ENCODE assay signal across 2 cellular contexts in genomic region chr5:98955471-98955870, GRCh38. TPM values are rescaled to one million over a fixed set of nuclear protein-coding genes. Genes with fewer than 3 reads are reported as not detected.
DNase-seq lines count a peak whose midpoint lies in the region; ATAC-seq, FAIRE-seq and TF ChIP-seq lines count a peak whose summit lies in the region.
"Not testable (repeated sequence)": the region's sequence is repeated elsewhere in the genome, so short reads cannot be mapped to it uniquely, and the experiment has no call there.

No MANE protein-coding gene starts in this region.

- not testable (repeated sequence) for H3K27ac ChIP-seq in HEK293 (ENCODE audit: extremely low read depth, low read depth, low read length); K562 (ENCODE audit: extremely low read depth, low read depth, low read length)

- not testable (repeated sequence) for TF ChIP-seq POLR2A in K562 (conservative IDR thresholded peaks at IDR 0.05)

- not testable (repeated sequence) for H3K9me3 ChIP-seq in HEK293 (ENCODE audit: control insufficient read depth, insufficient read depth, low read depth, low read length); K562 (replicated peaks; ENCODE audit: control insufficient read depth, insufficient read depth, low read depth, low read length)

- ATAC-seq in K562: not testable (repeated sequence)

- not testable (repeated sequence) for H3K4me3 ChIP-seq in HEK293 (ENCODE audit: low read depth, low read length); K562

- not testable (repeated sequence) for H3K4me1 ChIP-seq in HEK293 (ENCODE audit: control insufficient read depth, insufficient read depth, low read length)
- peaks cover 7 to 30% of the 10 kb centered on the region in 2 experiments; a peak in 3 of 5 replicates for H3K4me1 ChIP-seq in K562 (replicated peaks in 1 of 2; ENCODE audit: control insufficient read depth in 2 of 2, insufficient read depth in 2 of 2, low read length in 2 of 2)

- not testable (repeated sequence) for H3K9ac ChIP-seq in K562 (ENCODE audit: insufficient read depth in 1 of 2, low read depth in 2 of 2, low read length in 2 of 2)

- DNase-seq in K562 (ENCODE audit: extremely low read depth in 1 of 4, low spot score in 3 of 4): not testable (repeated sequence)

- FAIRE-seq in K562 (lab: Jason Lieb, UNC): not testable (repeated sequence)

- TF ChIP-seq EP300 in K562 (IDR thresholded peaks at IDR 0.05; ENCODE audit: low read length): not testable (repeated sequence)

- H3K36me3 ChIP-seq in HEK293 (ENCODE audit: control insufficient read depth in 2 of 2, insufficient read depth in 1 of 2, low read length in 2 of 2); K562 (ENCODE audit: control insufficient read depth, insufficient read depth, low read length): not testable (repeated sequence)

- not testable (repeated sequence) for BruUV-seq in K562 (replicated peaks; lab: Mats Ljungman, UMichigan)

- TF ChIP-seq CTCF in HEK293 (tag by site-specific recombination; IDR thresholded peaks at IDR 0.05); K562 (IDR thresholded peaks at IDR 0.05 in 2 of 3, conservative IDR thresholded peaks at IDR 0.05 in 1 of 3; ENCODE audit: insufficient read depth in 2 of 3, low read depth in 1 of 3, low read length in 3 of 3): not testable (repeated sequence)

- TF ChIP-seq RAD21 in K562 (CRISPR knock-in tag; conservative IDR thresholded peaks at IDR 0.05 in 1 of 2, IDR thresholded peaks at IDR 0.05 in 1 of 2): not testable (repeated sequence)

- not testable (repeated sequence) for H3K9me1 ChIP-seq in K562 (ENCODE audit: control insufficient read depth, insufficient read depth, low read length)

- in situ Hi-C loops in K562 (cut with MboI): not testable (repeated sequence)

- not testable (repeated sequence) for H3K79me2 ChIP-seq in K562 (ENCODE audit: control insufficient read depth, insufficient read depth, low read length)

- no CpG with 5 or more reads among the region's 2 CpGs for WGBS in K562 (ENCODE audit: insufficient coverage, low coverage, missing lambda C conversion rate)

- POLR2A ChIA-PET in HEK293 (lab: Yijun Ruan, JAX); K562 (lab: Yijun Ruan, JAX): not testable (repeated sequence)

- not testable (repeated sequence) for H2AFZ ChIP-seq in K562 (ENCODE audit: low read depth, low read length)

- not testable (repeated sequence) for H4K20me1 ChIP-seq in K562 (replicated peaks; ENCODE audit: control insufficient read depth, insufficient read depth, low read length)

- CTCF ChIA-PET in HEK293 (lab: Yijun Ruan, JAX); K562 (lab: Yijun Ruan, JAX; ENCODE audit: low intra/inter-chr PET ratio): not testable (repeated sequence)

- H3K4me2 ChIP-seq in K562 (ENCODE audit: insufficient read depth, low read length): not testable (repeated sequence)

- H3K27me3 ChIP-seq in K562 (ENCODE audit: control insufficient read depth in 2 of 2, insufficient read depth in 2 of 2, low read length in 2 of 2): not testable (repeated sequence)

- intact Hi-C loops in K562 (cut with micrococcal nuclease): loop anchor here (2.0 kb wide), 2 partner anchors 27 to 77 kb away; partner anchors contain the start of gene CHD1

TF ChIP-seq in HEK293, 187 proteins besides CTCF, POLR2A, EP300 and RAD21:
- peak; percentile 77; the same call in 1 of the 2 replicates for TF ChIP-seq ZNF146 (tag by site-specific recombination; IDR thresholded peaks at IDR 0.05)

TF ChIP-seq in K562, 482 proteins besides CTCF, POLR2A, EP300 and RAD21:
- TF ChIP-seq KDM1A (IDR thresholded peaks at IDR 0.05): peak; percentile 54 to 72; a peak in 3 of 4 replicates
- TF ChIP-seq NFIC (IDR thresholded peaks at IDR 0.05): peak; percentile 87
- TF ChIP-seq HDAC2 (IDR thresholded peaks at IDR 0.05): peak; percentile 38; the same call in 1 of the 2 replicates
- TF ChIP-seq BCOR (IDR thresholded peaks at IDR 0.05): peak; percentile 85
- TF ChIP-seq NFIX (CRISPR knock-in tag; IDR thresholded peaks at IDR 0.05; ENCODE audit: low read depth): 0 out of 2 replicates have a peak, but pooled peaks have one; percentile 19

RNA-seq across cellular contexts. Expression of gene CHD1, which starts 26.7 kb away (rescaled TPM):
- 44.8 and 254 TPM in 2 replicates for total RNA-seq in K562 (2011; cell fraction: chromatin; rRNA removed; ENCODE audit: low replicate concordance)
- 14.8 and 27.5 TPM in 2 replicates for total RNA-seq in K562 (2011; cell fraction: nucleolus; rRNA removed)
- total RNA-seq in K562 (2011; cell fraction: nucleoplasm; rRNA removed): 79.9 and 108 TPM in 2 replicates
- total RNA-seq in K562 (2014; rRNA removed) (55.6 and 58.7 TPM in 2 replicates), K562 (2014; rRNA removed; fragmentation: Illumina TruSeq; extraction: Trizol) (103 and 112 TPM in 2 replicates), K562 (2015; rRNA removed; fragmentation: Illumina TruSeq; extraction: Trizol) (124 and 133 TPM in 2 replicates), K562 (2021) (48.8 and 50.3 TPM in 2 replicates)
- polyA plus RNA-seq in K562 (2011; rRNA removed) (38.0 and 68.0 TPM in 2 replicates), K562 (2014; fragmentation: Illumina TruSeq; extraction: Trizol) (56.4 and 90.8 TPM in 2 replicates), K562 (2014; fragmentation: Nextera tagmentation; extraction: Ambion mirVana) (10 to 100 TPM; 27.3 to 28.6 TPM), K562 (2014; rRNA removed) (45.3 and 52.6 TPM in 2 replicates)
- 12.8 and 20.8 TPM in 2 replicates for polyA plus RNA-seq in K562 (2011; cell fraction: cytosol; rRNA removed)
- 65.9 and 75.1 TPM in 2 replicates for polyA plus RNA-seq in K562 (2011; cell fraction: nucleus; rRNA removed)
- polyA plus RNA-seq in K562 (2012): 24.9 and 26.1 TPM in 2 replicates
- 142 and 159 TPM in 2 replicates for polyA minus RNA-seq in K562 (2011; rRNA and poly(A)+ RNA removed)
- 32.8 and 50.2 TPM in 2 replicates for polyA minus RNA-seq in K562 (2011; cell fraction: cytosol; rRNA and poly(A)+ RNA removed)
- polyA minus RNA-seq in K562 (2011; cell fraction: nucleus; rRNA and poly(A)+ RNA removed): 89.1 and 140 TPM in 2 replicates
